ENCODE assay signal across 9 cellular contexts in the genomic region with DNA sequence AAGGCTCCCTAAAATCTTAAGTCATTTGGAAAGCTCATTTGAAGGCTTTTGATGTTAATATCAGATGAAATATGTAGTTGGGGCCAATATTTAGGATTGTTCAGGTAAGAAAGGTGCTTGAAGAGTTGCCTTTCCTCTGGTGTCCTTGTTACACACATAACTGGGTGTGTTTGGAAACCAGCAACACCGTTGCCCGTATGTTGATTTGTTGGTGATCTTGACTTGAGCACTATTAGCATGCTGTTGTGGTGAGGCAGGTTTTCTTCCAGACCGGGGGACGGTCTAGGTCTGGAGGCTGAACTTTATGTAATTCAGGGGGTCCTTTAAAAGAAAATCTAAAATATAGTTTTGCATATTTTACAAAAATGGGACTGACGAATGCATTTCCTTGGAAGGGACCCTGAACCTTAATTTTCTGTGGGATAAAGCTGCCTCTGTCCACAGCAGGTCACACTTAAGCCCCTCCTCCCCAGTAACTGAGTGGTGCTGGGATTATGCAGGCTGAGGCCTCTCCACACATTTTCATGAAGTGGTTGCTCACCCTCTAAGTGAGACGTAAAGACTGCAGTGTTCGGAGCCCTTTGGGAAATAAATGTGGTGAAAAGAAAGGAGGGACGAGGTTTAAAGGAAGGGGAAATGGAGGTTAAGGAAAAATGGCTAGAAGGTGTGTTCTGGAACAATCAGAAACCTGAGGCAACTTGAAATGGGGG. TPM values are rescaled to one million over a fixed set of nuclear protein-coding genes. Genes with fewer than 3 reads are reported as not detected.
DNase-seq lines count a peak whose midpoint lies in the region; ATAC-seq and TF ChIP-seq lines count a peak whose summit lies in the region.
"Had no signal": no experiment of that assay in that cellular context is flagged by ENCODE, and none has a peak within 500 bp of the region (broad histone marks: within the 10 kb centered on the region; RNA-seq: fewer than 3 reads in every experiment).

No MANE protein-coding gene starts in this region.

- BruUV-seq in HCT116 (replicated peaks; lab: Mats Ljungman, UMichigan): no TSS peak

- H3K4me3 ChIP-seq in HCT116 (replicated peaks in 1 of 2; ENCODE audit: low read depth in 1 of 2, low read length in 2 of 2) (peak overlapping the region; percentile 78 to 87), WERI-Rb-1 (ENCODE audit: low read depth, low read length) (peak overlapping the region; percentile 90), iPS DF 6.9 (ENCODE audit: low read length) (peak overlapping the region; percentile 94; the same call in 1 of the 2 replicates), subcutaneous abdominal adipose tissue (ENCODE audit: low read depth in 1 of 5, low read length in 5 of 5) (peak overlapping the region; percentile 89 to 93 (median 90))

- TF ChIP-seq CTCF in HCT116 (IDR thresholded peaks at IDR 0.05 in 2 of 3, conservative IDR thresholded peaks at IDR 0.05 in 1 of 3; ENCODE audit: borderline replicate concordance in 1 of 3, insufficient read depth in 1 of 3, low read depth in 2 of 3, low read length in 2 of 3) (no peak), WERI-Rb-1 (IDR thresholded peaks at IDR 0.05; ENCODE audit: low read depth, low read length) (no peak)

- H3K27me3 ChIP-seq in HCT116 (ENCODE audit: insufficient read depth, low read length): no peaks in the 10 kb centered on the region
- H3K27me3 ChIP-seq in WERI-Rb-1 (ENCODE audit: insufficient read depth, low read depth, severe bottlenecking): no peaks in the 10 kb centered on the region
- H3K27me3 ChIP-seq in iPS DF 6.9 (ENCODE audit: control insufficient read depth, insufficient read depth, low read length): no peaks in the 10 kb centered on the region
- H3K27me3 ChIP-seq in subcutaneous abdominal adipose tissue (ENCODE audit: control insufficient read depth in 5 of 5, insufficient read depth in 4 of 5, low read length in 5 of 5): no peaks in the 10 kb centered on the region

- H3K9me3 ChIP-seq in HCT116 (ENCODE audit: control insufficient read depth in 1 of 2, insufficient read depth in 1 of 2, low read depth in 1 of 2, low read length in 2 of 2) (no peaks in the 10 kb centered on the region), WERI-Rb-1 (ENCODE audit: severe bottlenecking) (no peaks in the 10 kb centered on the region), iPS DF 6.9 (ENCODE audit: control insufficient read depth, insufficient read depth, low read length) (no peaks in the 10 kb centered on the region), subcutaneous abdominal adipose tissue (ENCODE audit: control insufficient read depth in 5 of 5, low read length in 5 of 5) (no peaks in the 10 kb centered on the region)

- peak overlapping the region; percentile 90 for H3K4me2 ChIP-seq in HCT116 (ENCODE audit: low read length)

- H3K79me2 ChIP-seq in HCT116 (ENCODE audit: insufficient read depth, low read length): peaks cover 67% of the 10 kb centered on the region

- H3K27ac ChIP-seq in HCT116 (ENCODE audit: low read depth, low read length) (peak overlapping the region; percentile 98), WERI-Rb-1 (peak overlapping the region; percentile 97), iPS DF 6.9 (ENCODE audit: low read length) (no peak overlapping the region), subcutaneous abdominal adipose tissue (ENCODE audit: low read depth, low read length) (peak overlapping the region; percentile 81)

- H3K4me1 ChIP-seq in HCT116 (ENCODE audit: control insufficient read depth in 1 of 2, insufficient read depth in 2 of 2, low read length in 2 of 2) (peaks cover 22 to 40% of the 10 kb centered on the region in 2 experiments), iPS DF 6.9 (ENCODE audit: control insufficient read depth, insufficient read depth, low read length) (peaks cover 2% of the 10 kb centered on the region; the same call in 1 of the 2 replicates), subcutaneous abdominal adipose tissue (ENCODE audit: control insufficient read depth in 5 of 5, insufficient read depth in 5 of 5, low read length in 5 of 5) (peaks cover 14 to 46% (median 39%) of the 10 kb centered on the region in 5 donors)

- RAD21 ChIA-PET in HCT116 (lab: Charles Lee; ENCODE audit: low non-redundant PET in 1 of 2, low total read pairs in 2 of 2, uncharacterized antibody in 2 of 2, unreplicated experiment in 2 of 2): interaction anchor here in 1 of 2 experiments (0.6 kb wide), 1 partner anchor 190 kb away, joined by 4 read pairs; no protein-coding TSS in a partner anchor

- WGBS in iPS DF 6.9 (ENCODE audit: insufficient coverage, insufficient read length): 100% methylated on average over 2 of the region's 8 CpGs

- DNase-seq in HCT116 (ENCODE audit: low read depth, low spot score) (no peak), WERI-Rb-1 (peak; percentile 59), iPS DF 6.9 (ENCODE audit: low read depth, low spot score) (no peak), AG08395 (ENCODE audit: low spot score) (no peak)
- DNase-seq in stimulated activated CD8-positive, alpha-beta memory T cell treated with anti-CD3 and anti-CD28 coated beads, Interleukin-4, amount 100 ng/mL, for 48 hours: no peak
- DNase-seq: effector CD4-positive, alpha-beta T cell had no signal

- H2AFZ ChIP-seq in HCT116 (ENCODE audit: low read depth, low read length, poor library complexity, severe bottlenecking): no peak overlapping the region

- POLR2A ChIA-PET in HCT116 (lab: Charles Lee): interaction anchor here (1.0 kb wide), 1 partner anchor 284 kb away, joined by 3 read pairs; no protein-coding TSS in a partner anchor

- H3K9ac ChIP-seq in HCT116 (ENCODE audit: low read length) (peak overlapping the region; percentile 90), subcutaneous abdominal adipose tissue (ENCODE audit: low read length in 5 of 5) (peak overlapping the region; percentile 91 to 94 (median 94))

- no peak for TF ChIP-seq POLR2A in HCT116 (IDR thresholded peaks at IDR 0.05; ENCODE audit: borderline replicate concordance, extremely low read depth, insufficient read depth, insufficient read length)

- intact Hi-C loops in HCT116 (cut with micrococcal nuclease): loop anchor here (5.0 to 10.0 kb wide), 2 partner anchors 121 to 194 kb away; partner anchors contain the start of genes DEPDC5 and PRR14L

- H4K20me1 ChIP-seq in HCT116 (ENCODE audit: insufficient read depth): peaks cover 11% of the 10 kb centered on the region; the same call in 1 of the 2 replicates

- H3K36me3 ChIP-seq in HCT116 (ENCODE audit: control insufficient read depth in 1 of 2, insufficient read depth in 2 of 2, low read length in 2 of 2) (peaks cover 23 to 39% of the 10 kb centered on the region in 2 experiments; a peak in 3 of 4 replicates), WERI-Rb-1 (peaks cover 56% of the 10 kb centered on the region), iPS DF 6.9 (ENCODE audit: control insufficient read depth, insufficient read depth, low read length) (no peaks in the 10 kb centered on the region; the same call in 1 of the 2 replicates), subcutaneous abdominal adipose tissue (ENCODE audit: control insufficient read depth in 5 of 5, insufficient read depth in 5 of 5, low read length in 5 of 5) (peaks cover 2 to 18% (median 8%) of the 10 kb centered on the region in 5 donors)

- H3K9me2 ChIP-seq in HCT116 (ENCODE audit: insufficient read depth): no peaks in the 10 kb centered on the region

- ATAC-seq in HCT116: no peak
- no peak for ATAC-seq in GM19328 (IDR thresholded peaks at IDR 0.05; ENCODE audit: unreplicated experiment)
- ATAC-seq in HG02938 (IDR thresholded peaks at IDR 0.05; ENCODE audit: unreplicated experiment): no peak

- CTCF ChIA-PET in HCT116 (lab: Charles Lee): interaction anchor here (1.3 to 1.6 kb wide), 2 partner anchors 281 to 494 kb away, joined by 3 to 6 read pairs; no protein-coding TSS in a partner anchor

- no peak for TF ChIP-seq RAD21 in HCT116 (IDR thresholded peaks at IDR 0.05; ENCODE audit: low read depth)

TF ChIP-seq in HCT116, 20 proteins besides CTCF, POLR2A, EP300 and RAD21 (continues in another document):
- TF ChIP-seq, protein P1, sequence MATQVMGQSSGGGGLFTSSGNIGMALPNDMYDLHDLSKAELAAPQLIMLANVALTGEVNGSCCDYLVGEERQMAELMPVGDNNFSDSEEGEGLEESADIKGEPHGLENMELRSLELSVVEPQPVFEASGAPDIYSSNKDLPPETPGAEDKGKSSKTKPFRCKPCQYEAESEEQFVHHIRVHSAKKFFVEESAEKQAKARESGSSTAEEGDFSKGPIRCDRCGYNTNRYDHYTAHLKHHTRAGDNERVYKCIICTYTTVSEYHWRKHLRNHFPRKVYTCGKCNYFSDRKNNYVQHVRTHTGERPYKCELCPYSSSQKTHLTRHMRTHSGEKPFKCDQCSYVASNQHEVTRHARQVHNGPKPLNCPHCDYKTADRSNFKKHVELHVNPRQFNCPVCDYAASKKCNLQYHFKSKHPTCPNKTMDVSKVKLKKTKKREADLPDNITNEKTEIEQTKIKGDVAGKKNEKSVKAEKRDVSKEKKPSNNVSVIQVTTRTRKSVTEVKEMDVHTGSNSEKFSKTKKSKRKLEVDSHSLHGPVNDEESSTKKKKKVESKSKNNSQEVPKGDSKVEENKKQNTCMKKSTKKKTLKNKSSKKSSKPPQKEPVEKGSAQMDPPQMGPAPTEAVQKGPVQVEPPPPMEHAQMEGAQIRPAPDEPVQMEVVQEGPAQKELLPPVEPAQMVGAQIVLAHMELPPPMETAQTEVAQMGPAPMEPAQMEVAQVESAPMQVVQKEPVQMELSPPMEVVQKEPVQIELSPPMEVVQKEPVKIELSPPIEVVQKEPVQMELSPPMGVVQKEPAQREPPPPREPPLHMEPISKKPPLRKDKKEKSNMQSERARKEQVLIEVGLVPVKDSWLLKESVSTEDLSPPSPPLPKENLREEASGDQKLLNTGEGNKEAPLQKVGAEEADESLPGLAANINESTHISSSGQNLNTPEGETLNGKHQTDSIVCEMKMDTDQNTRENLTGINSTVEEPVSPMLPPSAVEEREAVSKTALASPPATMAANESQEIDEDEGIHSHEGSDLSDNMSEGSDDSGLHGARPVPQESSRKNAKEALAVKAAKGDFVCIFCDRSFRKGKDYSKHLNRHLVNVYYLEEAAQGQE (IDR thresholded peaks at IDR 0.05; ENCODE audit: low read depth): no peak
- no peak for TF ChIP-seq ZNF274 (IDR thresholded peaks at IDR 0.05; ENCODE audit: low read depth, low read length)
- TF ChIP-seq JUND (IDR thresholded peaks at IDR 0.05): no peak
- no peak for TF ChIP-seq EZH2 (IDR thresholded peaks at IDR 0.05)
- no peak for TF ChIP-seq POLR2AphosphoS5 (IDR thresholded peaks at IDR 0.05; ENCODE audit: low read depth, low read length)
- TF ChIP-seq SRF (IDR thresholded peaks at IDR 0.05; ENCODE audit: low read depth): no peak
- TF ChIP-seq EGR1 (IDR thresholded peaks at IDR 0.05; ENCODE audit: low read depth): no peak
- no peak for TF ChIP-seq CBX3 (IDR thresholded peaks at IDR 0.05; ENCODE audit: low read depth)
- TF ChIP-seq SP1 (IDR thresholded peaks at IDR 0.05; ENCODE audit: low read depth): no peak
- TF ChIP-seq ELF1 (IDR thresholded peaks at IDR 0.05; ENCODE audit: borderline replicate concordance, low read depth): no peak
- TF ChIP-seq CEBPB (IDR thresholded peaks at IDR 0.05; ENCODE audit: low read depth): no peak
- no peak for TF ChIP-seq ZFX (IDR thresholded peaks at IDR 0.05)

RNA-seq across cellular contexts. Expression of gene YWHAH, which starts 1.8 kb away (rescaled TPM):
- total RNA-seq in HCT116 (2021; ENCODE audit: unreplicated experiment): 140 TPM
- polyA plus RNA-seq in HCT116 (2012): 92.5 and 105 TPM in 2 replicates
